Comparison of ENCODE assay signal across 9 cellular contexts in genomic region chr5:173891367-173891766, GRCh38. TPM values are rescaled to one million over a fixed set of nuclear protein-coding genes. Genes with fewer than 3 reads are reported as not detected.
DNase-seq lines count a peak whose midpoint lies in the region; ATAC-seq and TF ChIP-seq lines count a peak whose summit lies in the region.
"Had no signal": no experiment of that assay in that cellular context is flagged by ENCODE, and none has a peak within 500 bp of the region (broad histone marks: within the 10 kb centered on the region; RNA-seq: fewer than 3 reads in every experiment).

No MANE protein-coding gene starts in this region.

- no peak for DNase-seq in SK-N-MC (ENCODE audit: low read depth, low spot score)
- no peak for DNase-seq in esophagus squamous epithelium (lab: John Stamatoyannopoulos, UW)
- DNase-seq in psoas muscle = no peak
- no peak for DNase-seq in activated naive CD4-positive, alpha-beta T cell treated with anti-CD3 and anti-CD28 coated beads, Interleukin-2, amount 50 U/mL, for 72 hours (ENCODE audit: low spot score in 2 of 2)
- DNase-seq in cortex of kidney (lab: John Stamatoyannopoulos, UW) = no peak
- no peak for DNase-seq in GDM1 (lab: John Stamatoyannopoulos, UW)
- DNase-seq: nucleus accumbens had no signal

- TF ChIP-seq POLR2A in esophagus squamous epithelium (IDR thresholded peaks at IDR 0.05) = no peak

- no peak for ATAC-seq in psoas muscle
- no peak for ATAC-seq in HG02870 (IDR thresholded peaks at IDR 0.05; ENCODE audit: unreplicated experiment)
- ATAC-seq in activated naive CD4-positive, alpha-beta T cell treated with anti-CD3 and anti-CD28 coated beads, Interleukin-2, amount 50 U/mL, for 72 hours = no peak

- peaks cover 6% of the 10 kb centered on the region; the same call in 1 of the 2 replicates for H3F3A ChIP-seq in DOHH2 (ENCODE audit: control insufficient read depth, insufficient read depth)

- no peaks in the 10 kb centered on the region for H4K20me1 ChIP-seq in DOHH2 (ENCODE audit: control insufficient read depth, insufficient read depth, low read depth, low read length)

- H3K9me3 ChIP-seq in DOHH2 (ENCODE audit: control insufficient read depth, insufficient read depth, low read length) (no peaks in the 10 kb centered on the region), SK-N-MC (ENCODE audit: low read depth, low read length) (no peaks in the 10 kb centered on the region), esophagus squamous epithelium (no peaks in the 10 kb centered on the region), psoas muscle (no peaks in the 10 kb centered on the region)

- H3K9ac ChIP-seq in SK-N-MC (ENCODE audit: insufficient read length) = peak overlapping the region; percentile 54

- peaks cover 0 to 10% of the 10 kb centered on the region in 2 donors for H3K9me3 Mint-ChIP-seq in activated naive CD4-positive, alpha-beta T cell treated with anti-CD3 and anti-CD28 coated beads, Interleukin-2, amount 50 U/mL, for 72 hours

- WGBS in esophagus squamous epithelium, 2 donors = 59% methylated on average over 2 of the region's 2 CpGs
- WGBS in psoas muscle, 3 donors = 16 to 31% (median 19%) methylated on average over 2 of the region's 2 CpGs

- no peak overlapping the region for H3K27ac Mint-ChIP-seq in activated naive CD4-positive, alpha-beta T cell treated with anti-CD3 and anti-CD28 coated beads, Interleukin-2, amount 50 U/mL, for 72 hours

- H3K36me3 ChIP-seq in DOHH2 (ENCODE audit: control insufficient read depth, low read length) (no peaks in the 10 kb centered on the region), SK-N-MC (ENCODE audit: insufficient read depth, low read length) (no peaks in the 10 kb centered on the region), esophagus squamous epithelium (peaks cover 0 to 4% (median 0%) of the 10 kb centered on the region in 3 donors), psoas muscle (ENCODE audit: insufficient read depth in 1 of 2, low read depth in 1 of 2) (no peaks in the 10 kb centered on the region)

- peaks cover 0 to 6% of the 10 kb centered on the region in 2 donors for H3K36me3 Mint-ChIP-seq in activated naive CD4-positive, alpha-beta T cell treated with anti-CD3 and anti-CD28 coated beads, Interleukin-2, amount 50 U/mL, for 72 hours

- intact Hi-C loops in esophagus squamous epithelium (cut with DNase I) = no loop called here
- intact Hi-C loops in psoas muscle (cut with DNase I) = loop anchor here (5.0 kb wide), 3 partner anchors 71 to 129 kb away; no protein-coding TSS in a partner anchor

- no peaks in the 10 kb centered on the region for H3K9me2 ChIP-seq in DOHH2 (replicated peaks; ENCODE audit: control insufficient read depth, low read length)

- no peak for TF ChIP-seq CTCF in DOHH2 (IDR thresholded peaks at IDR 0.05; ENCODE audit: low read depth, low read length, poor library complexity, severe bottlenecking)
- no peak for TF ChIP-seq CTCF in esophagus squamous epithelium (IDR thresholded peaks at IDR 0.05)
- TF ChIP-seq CTCF in psoas muscle (IDR thresholded peaks at IDR 0.05) = no peak

- peaks cover 32% of the 10 kb centered on the region for H3K79me2 ChIP-seq in DOHH2 (ENCODE audit: control insufficient read depth, low read length)

- H3K4me2 ChIP-seq in DOHH2 (ENCODE audit: low read length) = peak overlapping the region; percentile 76

- peak overlapping the region; percentile 29 for H3K4me3 ChIP-seq in DOHH2 (ENCODE audit: low read length)
- peak overlapping the region; percentile 79 for H3K4me3 ChIP-seq in SK-N-MC
- peak overlapping the region; percentile 22 to 97 (median 83) for H3K4me3 ChIP-seq in esophagus squamous epithelium
- H3K4me3 ChIP-seq in psoas muscle = peak overlapping the region; percentile 86

- H3K27me3 ChIP-seq in DOHH2 (ENCODE audit: control insufficient read depth, low read length) (no peaks in the 10 kb centered on the region), esophagus squamous epithelium (no peaks in the 10 kb centered on the region), psoas muscle (ENCODE audit: insufficient read depth in 3 of 3, low read length in 2 of 3) (no peaks in the 10 kb centered on the region)

- H3K4me1 ChIP-seq in DOHH2 (ENCODE audit: control insufficient read depth, low read length) = peaks cover 68% of the 10 kb centered on the region
- peaks cover 22 to 84% (median 41%) of the 10 kb centered on the region in 3 donors for H3K4me1 ChIP-seq in esophagus squamous epithelium
- H3K4me1 ChIP-seq in psoas muscle = peaks cover 9% of the 10 kb centered on the region

- H3K27ac ChIP-seq in DOHH2 (ENCODE audit: low read depth, low read length) (no peak overlapping the region), SK-N-MC (peak overlapping the region; percentile 81), esophagus squamous epithelium (peak overlapping the region in 3 of 4 donors; percentile 51 to 93 (median 91)), psoas muscle (peak overlapping the region; percentile 94)

RNA-seq across cellular contexts. Expression of gene CPEB4, which starts 3.2 kb away (rescaled TPM):
- total RNA-seq in esophagus squamous epithelium (10 to 100 TPM; 33.2 to 51.6 (median 44.8) TPM), psoas muscle (100 to 1,000 TPM in 3 of 4 donors, 10 to 100 TPM in 1; 95.0 to 262 (median 225) TPM)
- 10 to 100 TPM; 30.4 to 86.4 (median 33.1) TPM for polyA plus RNA-seq in psoas muscle
- total RNA-seq in activated naive CD4-positive, alpha-beta T cell treated with anti-CD3 and anti-CD28 coated beads, Interleukin-2, amount 50 U/mL, for 72 hours = 10 to 100 TPM; 11.8 to 25.0 TPM

Comparison
In these comparisons a context has a peak if more than half of its experiments do, and no peak if none do; other contexts are left out.
1. H3K4me3 ChIP-seq: peak in every context shown above with its lines; median percentile 86 in psoas muscle; 83 in esophagus squamous epithelium; 79 in SK-N-MC; 29 in DOHH2.